ENCODE assay signal across 16 cellular contexts in genomic region chr15:32774022-32774421, GRCh38. TPM values are rescaled to one million over a fixed set of nuclear protein-coding genes. Genes with fewer than 3 reads are reported as not detected.
A peak's percentile ranks its signal among the peaks of the same experiment; 100 is the strongest.
DNase-seq lines count a peak whose midpoint lies in the region; ATAC-seq and TF ChIP-seq lines count a peak whose summit lies in the region.
"Had no signal": no experiment of that assay in that cellular context is flagged by ENCODE, and none has a peak within 500 bp of the region (broad histone marks: within the 10 kb centered on the region; RNA-seq: fewer than 3 reads in every experiment).

No MANE protein-coding gene starts in this region.

- CTCF ChIA-PET in MCF 10A (lab: Yijun Ruan, JAX) = interaction anchor here (1.0 to 1.1 kb wide), 2 partner anchors 62 to 182 kb away, joined by 3 read pairs; no protein-coding TSS in a partner anchor

- TF ChIP-seq CTCF in MCF 10A (IDR thresholded peaks at IDR 0.05; ENCODE audit: unreplicated experiment) (no peak), breast epithelium (IDR thresholded peaks at IDR 0.05) (no peak)

- no peak for ATAC-seq in left cardiac atrium
- ATAC-seq in GM21515 (IDR thresholded peaks at IDR 0.05; ENCODE audit: unreplicated experiment) = no peak

- H3K4me3 ChIP-seq in breast epithelium (no peak overlapping the region), SJSA1 (no peak overlapping the region)
- H3K4me3 ChIP-seq: esophagus squamous epithelium, skin epidermis had no signal

- H3K27me3 Mint-ChIP-seq in MCF 10A (ENCODE audit: insufficient read depth, unreplicated experiment) = no peaks in the 10 kb centered on the region

- H3K9me3 Mint-ChIP-seq in MCF 10A (ENCODE audit: unreplicated experiment) = peaks cover 9% of the 10 kb centered on the region
- H3K9me3 Mint-ChIP-seq: T-helper 1 cell treated with Interleukin-12 subunit alpha and Interleukin-12 subunit beta and Interleukin-4 antibody, amounts not matched to agents 30 μg/mL and 1 μg/mL, for 36 hours had no signal

- H3K4me1 Mint-ChIP-seq in MCF 10A (ENCODE audit: insufficient read depth, unreplicated experiment) = no peaks in the 10 kb centered on the region

- H3K4me1 ChIP-seq in breast epithelium (no peaks in the 10 kb centered on the region), SJSA1 (replicated peaks) (peaks cover 32% of the 10 kb centered on the region)
- H3K4me1 ChIP-seq: esophagus squamous epithelium had no signal

- no peak overlapping the region for H3K27ac Mint-ChIP-seq in MCF 10A (ENCODE audit: low read depth, unreplicated experiment)
- H3K27ac Mint-ChIP-seq: nephron progenitor cell; T-helper 1 cell treated with Interleukin-12 subunit alpha and Interleukin-12 subunit beta and Interleukin-4 antibody, amounts not matched to agents 30 μg/mL and 1 μg/mL, for 36 hours had no signal

- no peaks in the 10 kb centered on the region for H3K36me3 Mint-ChIP-seq in MCF 10A (ENCODE audit: insufficient read depth, unreplicated experiment)

- POLR2A ChIA-PET in MCF 10A (lab: Yijun Ruan, JAX) = no interaction called here

- H3K27me3 ChIP-seq in breast epithelium = no peaks in the 10 kb centered on the region
- H3K27me3 ChIP-seq in SJSA1 (replicated peaks) = no peaks in the 10 kb centered on the region
- H3K27me3 ChIP-seq: esophagus squamous epithelium had no signal

- TF ChIP-seq POLR2A in breast epithelium (IDR thresholded peaks at IDR 0.05) = no peak

- DNase-seq in MCF 10A (ENCODE audit: unreplicated experiment) = peak; percentile 73
- DNase-seq in breast epithelium (ENCODE audit: low spot score in 2 of 2) = no peak
- peak; percentile 94 to 99 for DNase-seq in SJSA1 (ENCODE audit: low read depth in 1 of 2, low spot score in 2 of 2)
- peak; percentile 95 for DNase-seq in fibroblast of peridontal ligament (ENCODE audit: extremely low read depth)
- no peak for DNase-seq in midbrain (lab: John Stamatoyannopoulos, UW)
- no peak for DNase-seq in NCI-H1092 treated with DMSO at 0.1 percent for 48 hours (lab: John Stamatoyannopoulos, UW)
- DNase-seq in left cardiac atrium = no peak
- DNase-seq: activated CD4-positive, alpha-beta T cell treated with anti-CD3 and anti-CD28 coated beads, Interleukin-2, amount 50 U/mL, for 4 hours; activated effector memory CD4-positive, alpha-beta T cell treated with anti-CD3 and anti-CD28 coated beads, Interleukin-2, amount 50 U/mL, for 16 hours; esophagus squamous epithelium; Karpas-422; nephron progenitor cell; NK-92 treated with Interleukin-12 subunit alpha and Interleukin-12 subunit beta, amount 100 ng/mL, for 24 hours had no signal

- no peak overlapping the region for H3K27ac ChIP-seq in breast epithelium
- H3K27ac ChIP-seq in SJSA1 = peak overlapping the region; percentile 100
- H3K27ac ChIP-seq: esophagus squamous epithelium had no signal

- no peaks in the 10 kb centered on the region for H3K36me3 ChIP-seq in breast epithelium
- H3K36me3 ChIP-seq in SJSA1 = peaks cover 12% of the 10 kb centered on the region
- H3K36me3 ChIP-seq: esophagus squamous epithelium had no signal

- H3K9me3 ChIP-seq in breast epithelium = peaks cover 0 to 6% of the 10 kb centered on the region in 2 donors
- peaks cover 6% of the 10 kb centered on the region for H3K9me3 ChIP-seq in SJSA1 (replicated peaks)

- no peak overlapping the region for H3K4me3 Mint-ChIP-seq in MCF 10A (ENCODE audit: unreplicated experiment)
- H3K4me3 Mint-ChIP-seq: nephron progenitor cell; T-helper 1 cell treated with Interleukin-12 subunit alpha and Interleukin-12 subunit beta and Interleukin-4 antibody, amounts not matched to agents 30 μg/mL and 1 μg/mL, for 36 hours had no signal

- no TSS peak for BruUV-seq in MCF 10A (replicated peaks; lab: Mats Ljungman, UMichigan)

- intact Hi-C loops in MCF 10A (cut with micrococcal nuclease) (no loop called here), breast epithelium (cut with DNase I; ENCODE audit: low total_unique reads) (no loop called here), left cardiac atrium (cut with DNase I) (no loop called here)

RNA-seq across cellular contexts. Expression of gene GREM1, which starts 56.2 kb away (rescaled TPM):
- not detected in 2 replicates for total RNA-seq in MCF 10A (2022)
- total RNA-seq in breast epithelium = 10 to 100 TPM in 1 of 3 donors, 1 to 10 TPM in 2; 1.4 to 21.3 (median 2.5) TPM
- total RNA-seq in SJSA1 (2014; rRNA removed; shearing (Covaris generic)) = 8.7 and 12.8 TPM in 2 replicates
- 1 to 10 TPM; 1.1 to 2.6 TPM for total RNA-seq in left cardiac atrium

Comparison
In these comparisons a context has a peak if more than half of its experiments do, and no peak if none do; other contexts are left out.
1. DNase-seq: peak in MCF 10A (single experiment), SJSA1 (2 of 2) and fibroblast of peridontal ligament (single experiment); none in breast epithelium (0 of 2), midbrain (single experiment), NCI-H1092 treated with DMSO at 0.1 percent for 48 hours (single experiment) and left cardiac atrium (single experiment).